Comparison of ENCODE assay signal across 1 cellular context in genomic region chr4:39638358-39639239, GRCh38.
TF ChIP-seq lines count a peak whose summit lies in the region.

SMIM14 (minus strand) TSS chr4:39638865; CDS start chr4:39605145, 33,720 bp downstream.

TF ChIP-seq in HepG2, 621 proteins besides CTCF, POLR2A, EP300 and RAD21 (continued from another document and continues in another):
- TF ChIP-seq, protein P1, sequence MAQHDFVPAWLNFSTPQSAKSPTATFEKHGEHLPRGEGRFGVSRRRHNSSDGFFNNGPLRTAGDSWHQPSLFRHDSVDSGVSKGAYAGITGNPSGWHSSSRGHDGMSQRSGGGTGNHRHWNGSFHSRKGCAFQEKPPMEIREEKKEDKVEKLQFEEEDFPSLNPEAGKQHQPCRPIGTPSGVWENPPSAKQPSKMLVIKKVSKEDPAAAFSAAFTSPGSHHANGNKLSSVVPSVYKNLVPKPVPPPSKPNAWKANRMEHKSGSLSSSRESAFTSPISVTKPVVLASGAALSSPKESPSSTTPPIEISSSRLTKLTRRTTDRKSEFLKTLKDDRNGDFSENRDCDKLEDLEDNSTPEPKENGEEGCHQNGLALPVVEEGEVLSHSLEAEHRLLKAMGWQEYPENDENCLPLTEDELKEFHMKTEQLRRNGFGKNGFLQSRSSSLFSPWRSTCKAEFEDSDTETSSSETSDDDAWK (CRISPR knock-in tag; IDR thresholded peaks at IDR 0.05): no peak
- TF ChIP-seq ZNF350 (CRISPR knock-in tag; IDR thresholded peaks at IDR 0.05; ENCODE audit: borderline replicate concordance, low read depth) (peak; percentile 73; the same call in 1 of the 2 replicates), HMGXB4 (CRISPR knock-in tag; IDR thresholded peaks at IDR 0.05; ENCODE audit: borderline replicate concordance in 1 of 2, low read depth in 1 of 2) (peak; percentile 18 to 90; a peak in 2 of 4 replicates), ZNF841 (CRISPR knock-in tag; IDR thresholded peaks at IDR 0.05; ENCODE audit: borderline replicate concordance) (no peak), PITX1 (CRISPR knock-in tag; IDR thresholded peaks at IDR 0.05) (peak; percentile 47; the same call in 1 of the 2 replicates), ZNF746 (CRISPR knock-in tag; IDR thresholded peaks at IDR 0.05) (no peak), ZNF639 (CRISPR knock-in tag; conservative IDR thresholded peaks at IDR 0.05) (peak; percentile 88; the same call in 1 of the 2 replicates), ZBTB44 (CRISPR knock-in tag; IDR thresholded peaks at IDR 0.05) (no peak; the same call in 1 of the 2 replicates), IKZF5 (CRISPR knock-in tag; IDR thresholded peaks at IDR 0.05) (peak; percentile 87), ZNF317 (CRISPR knock-in tag; IDR thresholded peaks at IDR 0.05) (peak; percentile 70; the same call in 1 of the 2 replicates), ZNF431 (CRISPR knock-in tag; IDR thresholded peaks at IDR 0.05; ENCODE audit: borderline replicate concordance, low read depth) (no peak; the same call in 1 of the 2 replicates), RFX5 (IDR thresholded peaks at IDR 0.05; ENCODE audit: low read depth, low read length) (peak; percentile 73), ZKSCAN8 (CRISPR knock-in tag; IDR thresholded peaks at IDR 0.05; ENCODE audit: borderline replicate concordance) (peak; percentile 46; the same call in 1 of the 2 replicates), MIXL1 (CRISPR knock-in tag; IDR thresholded peaks at IDR 0.05) (no peak), POLR2G (IDR thresholded peaks at IDR 0.05; ENCODE audit: low read depth, low read length) (peak; percentile 94), SATB2 (CRISPR knock-in tag; IDR thresholded peaks at IDR 0.05) (peak; percentile 77; the same call in 1 of the 2 replicates), DR1 (CRISPR knock-in tag; IDR thresholded peaks at IDR 0.05) (peak; percentile 91), ZNF234 (CRISPR knock-in tag; conservative IDR thresholded peaks at IDR 0.05) (0 out of 2 replicates have a peak, but pooled peaks have one; percentile 47), SOX13 (IDR thresholded peaks at IDR 0.05) (no peak), SOX13 (CRISPR knock-in tag; conservative IDR thresholded peaks at IDR 0.05 in 1 of 2, IDR thresholded peaks at IDR 0.05 in 1 of 2) (peak in 1 of 2 experiments; percentile 54; a peak in 1 of 4 replicates), TEAD3 (CRISPR knock-in tag; optimal IDR thresholded peaks at IDR 0.05; ENCODE audit: borderline replicate concordance) (peak; percentile 42), ARHGAP35 (CRISPR knock-in tag; IDR thresholded peaks at IDR 0.05; ENCODE audit: borderline replicate concordance) (no peak), GZF1 (CRISPR knock-in tag; IDR thresholded peaks at IDR 0.05) (peak; percentile 61; the same call in 1 of the 2 replicates), CCDC6 (CRISPR knock-in tag; IDR thresholded peaks at IDR 0.05) (peak; percentile 93), GABPA (IDR thresholded peaks at IDR 0.05; ENCODE audit: low read depth, low read length) (peak; percentile 71), GABPA (CRISPR knock-in tag; IDR thresholded peaks at IDR 0.05; ENCODE audit: low read depth) (peak; percentile 90), CHCHD3 (CRISPR knock-in tag; IDR thresholded peaks at IDR 0.05) (no peak), ZNF296 (CRISPR knock-in tag; conservative IDR thresholded peaks at IDR 0.05) (0 out of 2 replicates have a peak, but pooled peaks have one; percentile 26), PREB (CRISPR knock-in tag; IDR thresholded peaks at IDR 0.05) (no peak), PAF1 (CRISPR knock-in tag; IDR thresholded peaks at IDR 0.05) (no peak), GATAD1 (CRISPR knock-in tag; IDR thresholded peaks at IDR 0.05) (peak; percentile 83), ZNF614 (CRISPR knock-in tag; IDR thresholded peaks at IDR 0.05; ENCODE audit: borderline replicate concordance) (peak; percentile 75; the same call in 1 of the 2 replicates), CCAR2 (optimal IDR thresholded peaks at IDR 0.05; ENCODE audit: low read depth, low read length) (no peak), MXD3 (CRISPR knock-in tag; IDR thresholded peaks at IDR 0.05) (peak; percentile 64; the same call in 1 of the 2 replicates), PTBP1 (IDR thresholded peaks at IDR 0.05; ENCODE audit: low read depth, low read length, poor library complexity, severe bottlenecking) (peak; percentile 30), JUND (CRISPR knock-in tag; IDR thresholded peaks at IDR 0.05) (0 out of 2 replicates have a peak, but pooled peaks have one; percentile 30), ELF3 (CRISPR knock-in tag; IDR thresholded peaks at IDR 0.05) (peak; percentile 90), KLF9 (CRISPR knock-in tag; IDR thresholded peaks at IDR 0.05; ENCODE audit: low read depth) (peak; percentile 89; the same call in 1 of the 2 replicates), ZNF121 (CRISPR knock-in tag; IDR thresholded peaks at IDR 0.05) (peak; percentile 20; the same call in 1 of the 2 replicates), ZNF788 (CRISPR knock-in tag; IDR thresholded peaks at IDR 0.05; ENCODE audit: borderline replicate concordance) (peak; percentile 91), RBM39 (IDR thresholded peaks at IDR 0.05; ENCODE audit: low read depth, low read length, poor library complexity, severe bottlenecking) (peak; percentile 91), HOXA9 (CRISPR knock-in tag; IDR thresholded peaks at IDR 0.05; ENCODE audit: borderline replicate concordance) (peak; percentile 83)
- TF ChIP-seq, protein P2, sequence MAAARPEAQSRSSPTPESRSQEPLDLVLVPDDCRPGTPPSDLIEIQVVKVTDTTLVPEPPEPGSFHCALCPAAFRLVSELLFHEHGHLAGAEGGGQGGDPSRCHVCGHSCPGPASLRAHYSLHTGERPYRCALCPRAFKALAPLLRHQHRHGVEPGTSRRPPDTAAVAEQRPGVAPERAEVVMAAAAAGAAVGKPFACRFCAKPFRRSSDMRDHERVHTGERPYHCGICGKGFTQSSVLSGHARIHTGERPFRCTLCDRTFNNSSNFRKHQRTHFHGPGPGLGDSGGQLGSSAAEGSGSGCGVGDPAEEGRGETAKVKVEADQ (CRISPR knock-in tag; IDR thresholded peaks at IDR 0.05; ENCODE audit: borderline replicate concordance): no peak; the same call in 1 of the 2 replicates
- TF ChIP-seq, protein P3, sequence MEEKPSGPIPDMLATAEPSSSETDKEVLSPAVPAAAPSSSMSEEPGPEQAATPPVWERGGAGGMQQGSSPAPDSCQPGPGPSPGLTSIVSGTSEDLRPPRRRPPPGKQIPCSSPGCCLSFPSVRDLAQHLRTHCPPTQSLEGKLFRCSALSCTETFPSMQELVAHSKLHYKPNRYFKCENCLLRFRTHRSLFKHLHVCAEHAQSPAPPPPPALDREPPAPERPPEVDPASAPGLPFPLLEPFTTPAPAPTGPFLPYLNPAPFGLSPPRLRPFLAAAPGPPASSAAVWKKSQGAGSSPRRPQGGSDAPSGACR (CRISPR knock-in tag; IDR thresholded peaks at IDR 0.05): 0 out of 2 replicates have a peak, but pooled peaks have one; percentile 53
- TF ChIP-seq, protein P4, sequence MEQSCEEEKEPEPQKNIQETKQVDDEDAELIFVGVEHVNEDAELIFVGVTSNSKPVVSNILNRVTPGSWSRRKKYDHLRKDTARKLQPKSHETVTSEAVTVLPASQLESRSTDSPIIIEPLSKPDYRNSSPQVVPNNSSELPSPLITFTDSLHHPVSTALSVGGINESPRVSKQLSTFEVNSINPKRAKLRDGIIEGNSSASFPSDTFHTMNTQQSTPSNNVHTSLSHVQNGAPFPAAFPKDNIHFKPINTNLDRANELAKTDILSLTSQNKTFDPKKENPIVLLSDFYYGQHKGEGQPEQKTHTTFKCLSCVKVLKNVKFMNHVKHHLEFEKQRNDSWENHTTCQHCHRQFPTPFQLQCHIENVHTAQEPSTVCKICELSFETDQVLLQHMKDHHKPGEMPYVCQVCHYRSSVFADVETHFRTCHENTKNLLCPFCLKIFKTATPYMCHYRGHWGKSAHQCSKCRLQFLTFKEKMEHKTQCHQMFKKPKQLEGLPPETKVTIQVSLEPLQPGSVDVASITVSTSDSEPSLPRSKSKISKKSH (CRISPR knock-in tag; IDR thresholded peaks at IDR 0.05; ENCODE audit: borderline replicate concordance): peak; percentile 70; the same call in 1 of the 2 replicates
- TF ChIP-seq, protein P5, sequence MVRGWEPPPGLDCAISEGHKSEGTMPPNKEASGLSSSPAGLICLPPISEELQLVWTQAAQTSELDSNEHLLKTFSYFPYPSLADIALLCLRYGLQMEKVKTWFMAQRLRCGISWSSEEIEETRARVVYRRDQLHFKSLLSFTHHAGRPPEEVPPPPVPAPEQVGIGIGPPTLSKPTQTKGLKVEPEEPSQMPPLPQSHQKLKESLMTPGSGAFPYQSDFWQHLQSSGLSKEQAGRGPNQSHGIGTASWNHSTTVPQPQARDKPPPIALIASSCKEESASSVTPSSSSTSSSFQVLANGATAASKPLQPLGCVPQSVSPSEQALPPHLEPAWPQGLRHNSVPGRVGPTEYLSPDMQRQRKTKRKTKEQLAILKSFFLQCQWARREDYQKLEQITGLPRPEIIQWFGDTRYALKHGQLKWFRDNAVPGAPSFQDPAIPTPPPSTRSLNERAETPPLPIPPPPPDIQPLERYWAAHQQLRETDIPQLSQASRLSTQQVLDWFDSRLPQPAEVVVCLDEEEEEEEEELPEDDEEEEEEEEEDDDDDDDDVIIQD (CRISPR knock-in tag; IDR thresholded peaks at IDR 0.05; ENCODE audit: low read depth): peak; percentile 58; the same call in 1 of the 2 replicates
- TF ChIP-seq, protein P6, sequence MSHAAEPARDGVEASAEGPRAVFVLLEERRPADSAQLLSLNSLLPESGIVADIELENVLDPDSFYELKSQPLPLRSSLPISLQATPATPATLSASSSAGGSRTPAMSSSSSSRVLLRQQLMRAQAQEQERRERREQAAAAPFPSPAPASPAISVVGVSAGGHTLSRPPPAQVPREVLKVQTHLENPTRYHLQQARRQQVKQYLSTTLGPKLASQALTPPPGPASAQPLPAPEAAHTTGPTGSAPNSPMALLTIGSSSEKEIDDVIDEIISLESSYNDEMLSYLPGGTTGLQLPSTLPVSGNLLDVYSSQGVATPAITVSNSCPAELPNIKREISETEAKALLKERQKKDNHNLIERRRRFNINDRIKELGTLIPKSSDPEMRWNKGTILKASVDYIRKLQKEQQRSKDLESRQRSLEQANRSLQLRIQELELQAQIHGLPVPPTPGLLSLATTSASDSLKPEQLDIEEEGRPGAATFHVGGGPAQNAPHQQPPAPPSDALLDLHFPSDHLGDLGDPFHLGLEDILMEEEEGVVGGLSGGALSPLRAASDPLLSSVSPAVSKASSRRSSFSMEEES (CRISPR knock-in tag; IDR thresholded peaks at IDR 0.05): peak; percentile 44
